22 cellular contexts compared by ENCODE assay signal in genomic region chr9:14806941-14807340, GRCh38.
DNase-seq lines count a peak whose midpoint lies in the region; ATAC-seq, FAIRE-seq and TF ChIP-seq lines count a peak whose summit lies in the region.
"Had no signal": no experiment of that assay in that cellular context is flagged by ENCODE, and none has a peak within 500 bp of the region (broad histone marks: within the 10 kb centered on the region; RNA-seq: fewer than 3 reads in every experiment).

No MANE protein-coding gene starts in this region.

- H3K27me3 Mint-ChIP-seq in astrocyte (ENCODE audit: low read depth, unreplicated experiment), result no peaks in the 10 kb centered on the region

- no peak overlapping the region for H2AFZ ChIP-seq in astrocyte (ENCODE audit: low read depth, low read length)
- H2AFZ ChIP-seq in MM.1S (ENCODE audit: low read length), result no peak overlapping the region

- H3K36me3 ChIP-seq in astrocyte (ENCODE audit: insufficient read depth, low read length) (no peaks in the 10 kb centered on the region), MM.1S (replicated peaks; ENCODE audit: insufficient read depth, low read length) (no peaks in the 10 kb centered on the region)

- H3K36me3 Mint-ChIP-seq in astrocyte (ENCODE audit: low read depth, unreplicated experiment), result no peaks in the 10 kb centered on the region

- DNase-seq in AG04449 (ENCODE audit: low read depth, low spot score) (peak; percentile 5), astrocyte (ENCODE audit: low read depth) (peak; percentile 8), epithelial cell of prostate (ENCODE audit: low read depth, low spot score) (peak; percentile 6), foreskin keratinocyte (peak; percentile 32 to 70), Right ventricle myocardium superior (no peak), MM.1S (no peak)
- DNase-seq: 8988T, C1 segment of cervical spinal cord, GF-D8, H9, KBM-7, NCI-H1048, NCI-H1436 treated with DMSO at 0.1 percent for 48 hours, NCI-H2029 treated with DMSO at 0.1 percent for 48 hours, NCI-H2171 treated with DMSO at 0.1 percent for 48 hours, NCI-H774, PC-3, SJCRH30 had no signal

- intact Hi-C loops in Right ventricle myocardium superior (cut with DNase I), result no loop called here

- no peaks in the 10 kb centered on the region for H3K27me3 ChIP-seq in astrocyte (ENCODE audit: insufficient read depth, low read length)
- no peaks in the 10 kb centered on the region for H3K27me3 ChIP-seq in foreskin keratinocyte
- no peaks in the 10 kb centered on the region for H3K27me3 ChIP-seq in MM.1S (replicated peaks; ENCODE audit: insufficient read depth, low read length)
- H3K27me3 ChIP-seq: SJCRH30 had no signal

- POLR2A ChIA-PET in AG04449 (lab: Yijun Ruan, JAX), result no interaction called here

- H3K9me3 Mint-ChIP-seq in astrocyte (ENCODE audit: unreplicated experiment), result no peaks in the 10 kb centered on the region

- no peaks in the 10 kb centered on the region for H3K9me3 ChIP-seq in astrocyte (ENCODE audit: insufficient read depth, low read depth, low read length)
- no peaks in the 10 kb centered on the region for H3K9me3 ChIP-seq in MM.1S (replicated peaks; ENCODE audit: insufficient read depth, low read length)
- H3K9me3 ChIP-seq: SJCRH30 had no signal

- H3K4me1 ChIP-seq in astrocyte (ENCODE audit: insufficient read depth, low read length) (peaks cover 2% of the 10 kb centered on the region), foreskin keratinocyte (no peaks in the 10 kb centered on the region), MM.1S (ENCODE audit: low read length) (no peaks in the 10 kb centered on the region)
- H3K4me1 ChIP-seq: SJCRH30 had no signal

- no peak overlapping the region for H3K27ac ChIP-seq in astrocyte (ENCODE audit: low read depth, low read length)
- no peak overlapping the region for H3K27ac ChIP-seq in epithelial cell of prostate
- H3K27ac ChIP-seq in foreskin keratinocyte, result no peak overlapping the region
- H3K27ac ChIP-seq in MM.1S (ENCODE audit: low read length), result no peak overlapping the region
- H3K27ac ChIP-seq: RWPE1, SJCRH30 had no signal

- H3F3A ChIP-seq in MM.1S (ENCODE audit: insufficient read depth, low read length), result no peaks in the 10 kb centered on the region

- H4K20me1 ChIP-seq in astrocyte (ENCODE audit: insufficient read depth, low read length), result no peaks in the 10 kb centered on the region
- no peaks in the 10 kb centered on the region for H4K20me1 ChIP-seq in MM.1S (ENCODE audit: insufficient read depth, low read length)

- ATAC-seq in foreskin keratinocyte, result no peak
- ATAC-seq in Right ventricle myocardium superior (ENCODE audit: poor library complexity), result no peak
- ATAC-seq in HG02981 (IDR thresholded peaks at IDR 0.05; ENCODE audit: unreplicated experiment), result no peak
- no peak for ATAC-seq in GM21390 (IDR thresholded peaks at IDR 0.05; ENCODE audit: unreplicated experiment)
- ATAC-seq: PC-3 had no signal

- peak overlapping the region; percentile 38 for H3K4me2 ChIP-seq in astrocyte (ENCODE audit: low read length)
- H3K4me2 ChIP-seq in MM.1S (ENCODE audit: low read depth, low read length), result no peak overlapping the region

- H3K4me3 Mint-ChIP-seq in astrocyte (ENCODE audit: unreplicated experiment), result no peak overlapping the region
- H3K4me3 Mint-ChIP-seq: H9 had no signal

- no peaks in the 10 kb centered on the region for H3K79me2 ChIP-seq in astrocyte (ENCODE audit: insufficient read depth, low read length)
- no peaks in the 10 kb centered on the region for H3K79me2 ChIP-seq in MM.1S (ENCODE audit: low read length)

- H3K4me3 ChIP-seq in AG04449 (ENCODE audit: low read depth, low read length), result no peak overlapping the region
- no peak overlapping the region for H3K4me3 ChIP-seq in astrocyte (ENCODE audit: insufficient read depth, low read depth, low read length)
- no peak overlapping the region for H3K4me3 ChIP-seq in MM.1S (ENCODE audit: low read length)
- H3K4me3 ChIP-seq: SJCRH30 had no signal

- H3K4me1 Mint-ChIP-seq in astrocyte (ENCODE audit: low read depth, unreplicated experiment), result no peaks in the 10 kb centered on the region
- H3K4me1 Mint-ChIP-seq: H9 had no signal

- no peak for FAIRE-seq in astrocyte (lab: Jason Lieb, UNC)
- FAIRE-seq: GM12891 had no signal

- CTCF ChIA-PET in AG04449 (lab: Yijun Ruan, JAX), result no interaction called here

- TF ChIP-seq CTCF in AG04449 (IDR thresholded peaks at IDR 0.05; ENCODE audit: insufficient read depth, low read length, missing control alignments) (no peak), astrocyte (IDR thresholded peaks at IDR 0.05; ENCODE audit: insufficient read depth, low read depth, low read length) (no peak), foreskin keratinocyte (conservative IDR thresholded peaks at IDR 0.05) (no peak), MM.1S (IDR thresholded peaks at IDR 0.05; ENCODE audit: low read length) (no peak)

- no peak overlapping the region for H3K27ac Mint-ChIP-seq in astrocyte (ENCODE audit: unreplicated experiment)
- H3K27ac Mint-ChIP-seq: H9 had no signal

- H3K9ac ChIP-seq in astrocyte (ENCODE audit: low read length) (no peak overlapping the region), MM.1S (ENCODE audit: low read length) (no peak overlapping the region)

- no peaks in the 10 kb centered on the region for H3K9me2 ChIP-seq in MM.1S (replicated peaks; ENCODE audit: insufficient read depth, low read length)

Comparison
In these comparisons a context has a peak if more than half of its experiments do, and no peak if none do; other contexts are left out.
1. DNase-seq: peak in AG04449 (single experiment), astrocyte (single experiment), epithelial cell of prostate (single experiment) and foreskin keratinocyte (2 of 2); none in Right ventricle myocardium superior (single experiment) and MM.1S (single experiment).